31 cellular contexts compared by ENCODE assay signal in genomic region chr11:125934473-125934872, GRCh38. TPM values are rescaled to one million over a fixed set of nuclear protein-coding genes. Genes with fewer than 3 reads are reported as not detected.
"Had no signal": no experiment of that assay in that cellular context is flagged by ENCODE, and none has a peak within 500 bp of the region (broad histone marks: within the 10 kb centered on the region; RNA-seq: fewer than 3 reads in every experiment).

No MANE protein-coding gene starts in this region.

- ATAC-seq: stimulated activated effector memory CD8-positive, alpha-beta T cell treated with anti-CD3 and anti-CD28 coated beads, Interleukin-12 subunit alpha, Interleukin-12 subunit beta, amount 100 ng/mL, for 72 hours; stimulated activated memory B cell treated with anti-CD40 and anti-IgM and Interleukin-4, amounts not matched to agents 10 μg/mL and 1 μg/mL and 100 μg/mL, for 72 hours; stimulated activated naive B cell treated with anti-CD40 and anti-IgM and Interleukin-4, amounts not matched to agents 10 μg/mL and 1 μg/mL and 100 μg/mL, for 72 hours; stimulated activated naive CD8-positive, alpha-beta T cell treated with anti-CD3 and anti-CD28 coated beads, Interleukin-15, amount 100 ng/mL, for 72 hours; stimulated activated naive CD8-positive, alpha-beta T cell treated with anti-CD3 and anti-CD28 coated beads, Interleukin-15, Interleukin-2, amounts not matched to agents 100 U/mL and 50 U/mL, for 24 hours had no signal

- H3K27ac ChIP-seq: stomach, suprapubic skin, testis, thoracic aorta, thyroid gland, tibial artery, tibial nerve, transverse colon, upper lobe of left lung, vagina had no signal

- H3K36me3 Mint-ChIP-seq: stimulated activated effector memory CD8-positive, alpha-beta T cell treated with anti-CD3 and anti-CD28 coated beads, Interleukin-12 subunit alpha, Interleukin-12 subunit beta, amount 100 ng/mL, for 72 hours; stimulated activated memory B cell treated with anti-CD40 and anti-IgM and Interleukin-4, amounts not matched to agents 10 μg/mL and 1 μg/mL and 100 μg/mL, for 72 hours; stimulated activated naive B cell treated with anti-CD40 and anti-IgM and Interleukin-4, amounts not matched to agents 10 μg/mL and 1 μg/mL and 100 μg/mL, for 72 hours; type B pancreatic cell had no signal

- H3K4me1 ChIP-seq: stomach, testis, tibial artery, tibial nerve, transverse colon, upper lobe of left lung had no signal

- H3K27ac Mint-ChIP-seq: stimulated activated effector memory CD8-positive, alpha-beta T cell treated with anti-CD3 and anti-CD28 coated beads, Interleukin-12 subunit alpha, Interleukin-12 subunit beta, amount 100 ng/mL, for 72 hours; stimulated activated memory B cell treated with anti-CD40 and anti-IgM and Interleukin-4, amounts not matched to agents 10 μg/mL and 1 μg/mL and 100 μg/mL, for 72 hours; stimulated activated naive B cell treated with anti-CD40 and anti-IgM and Interleukin-4, amounts not matched to agents 10 μg/mL and 1 μg/mL and 100 μg/mL, for 72 hours; stimulated activated naive CD8-positive, alpha-beta T cell treated with anti-CD3 and anti-CD28 coated beads, Interleukin-15, Interleukin-2, amounts not matched to agents 100 ng/mL and 50 ng/mL, for 24 hours had no signal

- H3K27me3 ChIP-seq: suprapubic skin, testis, thyroid gland, tibial nerve, transverse colon, upper lobe of left lung, vagina had no signal

- H3K4me1 Mint-ChIP-seq: stimulated activated memory B cell treated with anti-CD40 and anti-IgM and Interleukin-4, amounts not matched to agents 10 μg/mL and 1 μg/mL and 100 μg/mL, for 72 hours; stimulated activated naive B cell treated with anti-CD40 and anti-IgM and Interleukin-4, amounts not matched to agents 10 μg/mL and 1 μg/mL and 100 μg/mL, for 72 hours had no signal

- DNase-seq: stimulated activated CD4-positive, alpha-beta T cell treated with anti-CD3 and anti-CD28 coated beads, Interleukin-2, amount 100 ng/mL, for 24 hours; stimulated activated CD4-positive, alpha-beta T cell treated with anti-CD3 and anti-CD28 coated beads, Interleukin-2, amount 100 ng/mL, for 48 hours; stimulated activated CD4-positive, alpha-beta T cell treated with anti-CD3 and anti-CD28 coated beads, Interleukin-4, amount 100 ng/mL, for 1 hour; stimulated activated CD4-positive, alpha-beta T cell treated with anti-CD3 and anti-CD28 coated beads, Interleukin-4, amount 100 ng/mL, for 24 hours; stimulated activated CD4-positive, alpha-beta T cell treated with anti-CD3 and anti-CD28 coated beads, Interleukin-4, amount 100 ng/mL, for 4 hours; stimulated activated CD8-positive, alpha-beta memory T cell treated with anti-CD3 and anti-CD28 coated beads, Interleukin-4, amount 100 ng/mL, for 48 hours; stimulated activated naive B cell treated with anti-CD40 and anti-IgM and Interleukin-4, amounts not matched to agents 10 μg/mL and 1 μg/mL and 100 μg/mL, for 72 hours; stimulated activated naive CD4-positive, alpha-beta T cell; stimulated activated naive CD4-positive, alpha-beta T cell treated with Interleukin-2 at 50 U/mL for 16 hours; stimulated activated naive CD8-positive, alpha-beta T cell treated with anti-CD3 and anti-CD28 coated beads, Interleukin-15, amount 100 ng/mL, for 72 hours; stimulated activated naive CD8-positive, alpha-beta T cell treated with anti-CD3 and anti-CD28 coated beads, Interleukin-15, Interleukin-2, amounts not matched to agents 100 U/mL and 50 U/mL, for 24 hours; stomach; substantia nigra; testis; thyroid gland; transverse colon; trophoblast cell; upper lobe of left lung had no signal

- H3K4me3 Mint-ChIP-seq: stimulated activated effector memory CD8-positive, alpha-beta T cell treated with anti-CD3 and anti-CD28 coated beads, Interleukin-12 subunit alpha, Interleukin-12 subunit beta, amount 100 ng/mL, for 72 hours; stimulated activated memory B cell treated with anti-CD40 and anti-IgM and Interleukin-4, amounts not matched to agents 10 μg/mL and 1 μg/mL and 100 μg/mL, for 72 hours; stimulated activated naive B cell treated with anti-CD40 and anti-IgM and Interleukin-4, amounts not matched to agents 10 μg/mL and 1 μg/mL and 100 μg/mL, for 72 hours; stimulated activated naive CD8-positive, alpha-beta T cell treated with anti-CD3 and anti-CD28 coated beads, Interleukin-15, amount 100 ng/mL, for 72 hours; stimulated activated naive CD8-positive, alpha-beta T cell treated with anti-CD3 and anti-CD28 coated beads, Interleukin-15, Interleukin-2, amounts not matched to agents 100 ng/mL and 50 ng/mL, for 24 hours; type B pancreatic cell had no signal

- H3K9me3 Mint-ChIP-seq: stimulated activated effector memory CD8-positive, alpha-beta T cell treated with anti-CD3 and anti-CD28 coated beads, Interleukin-12 subunit alpha, Interleukin-12 subunit beta, amount 100 ng/mL, for 72 hours; stimulated activated memory B cell treated with anti-CD40 and anti-IgM and Interleukin-4, amounts not matched to agents 10 μg/mL and 1 μg/mL and 100 μg/mL, for 72 hours; stimulated activated naive B cell treated with anti-CD40 and anti-IgM and Interleukin-4, amounts not matched to agents 10 μg/mL and 1 μg/mL and 100 μg/mL, for 72 hours; stimulated activated naive CD8-positive, alpha-beta T cell treated with anti-CD3 and anti-CD28 coated beads, Interleukin-15, amount 100 ng/mL, for 72 hours; stimulated activated naive CD8-positive, alpha-beta T cell treated with anti-CD3 and anti-CD28 coated beads, Interleukin-15, Interleukin-2, amounts not matched to agents 100 ng/mL and 50 ng/mL, for 24 hours; type B pancreatic cell had no signal

- H3K36me3 ChIP-seq: stomach, suprapubic skin, thoracic aorta, thyroid gland, tibial artery, tibial nerve, transverse colon, upper lobe of left lung, vagina had no signal

- H3K9me3 ChIP-seq: stomach, suprapubic skin, testis, thoracic aorta, thyroid gland, tibial artery, tibial nerve, transverse colon, upper lobe of left lung, vagina had no signal

- H3K4me3 ChIP-seq: stomach, suprapubic skin, testis, thoracic aorta, thyroid gland, tibial artery, tibial nerve, transverse colon, upper lobe of left lung, vagina had no signal

- FAIRE-seq: urothelium cell line had no signal

RNA-seq across cellular contexts. Expression of gene VSIG10L2, which starts 11.4 kb away (rescaled TPM):
- total RNA-seq: stomach, subcutaneous adipose tissue, temporal lobe, testis, thoracic aorta, thyroid gland, tibial nerve, transverse colon had no signal

RNA-seq across cellular contexts. Expression of gene DDX25, which starts 30.2 kb away (rescaled TPM):
- total RNA-seq: subcutaneous adipose tissue, thoracic aorta, ureter, vagina had no signal
